Comparison of ENCODE assay signal across 19 cellular contexts in genomic region chr9:78288214-78288892, GRCh38. TPM values are rescaled to one million over a fixed set of nuclear protein-coding genes. Genes with fewer than 3 reads are reported as not detected.
DNase-seq lines count a peak whose midpoint lies in the region; ATAC-seq and TF ChIP-seq lines count a peak whose summit lies in the region.
"Had no signal": no experiment of that assay in that cellular context is flagged by ENCODE, and none has a peak within 500 bp of the region (broad histone marks: within the 10 kb centered on the region; RNA-seq: fewer than 3 reads in every experiment).

No MANE protein-coding gene starts in this region.

- no peaks in the 10 kb centered on the region for H3K36me3 Mint-ChIP-seq in activated T-helper 17 cell treated with anti-CD3 and anti-CD28 coated beads, Interleukin-2, amount 50 U/mL, for 72 hours (ENCODE audit: low read depth)

- no peak overlapping the region for H3K4me3 ChIP-seq in epithelial cell of esophagus (ENCODE audit: low read length)
- H3K4me3 ChIP-seq: GM12878 had no signal

- H3K9me3 Mint-ChIP-seq in activated T-helper 17 cell treated with anti-CD3 and anti-CD28 coated beads, Interleukin-2, amount 50 U/mL, for 72 hours = peaks cover 3% of the 10 kb centered on the region
- H3K9me3 Mint-ChIP-seq: activated CD4-positive, alpha-beta T cell treated with anti-CD3 and anti-CD28 coated beads, Interleukin-2, amount 10 ng/mL, durations not matched to agents 24 days and 14 days had no signal

- DNase-seq in MV-4-11 (lab: John Stamatoyannopoulos, UW) (peak; percentile 11), NCI-H510A (lab: John Stamatoyannopoulos, UW) (peak; percentile 24), epithelial cell of esophagus (ENCODE audit: low read depth) (peak; percentile 96), renal cortical epithelial cell (ENCODE audit: low read depth) (peak; percentile 62), NCI-H526 treated with DMSO at 0.1 percent for 48 hours (lab: John Stamatoyannopoulos, UW) (no peak), HUDEP-2 (lab: John Stamatoyannopoulos, UW; ENCODE audit: unreplicated experiment in 76 of 76) (no peak)
- no peak for DNase-seq in central memory CD4-positive, alpha-beta T cell
- DNase-seq: activated CD4-positive, alpha-beta T cell treated with anti-CD3 and anti-CD28 coated beads, Interleukin-2, amount 10 ng/mL, durations not matched to agents 24 days and 14 days; activated CD8-positive, alpha-beta memory T cell treated with anti-CD3 and anti-CD28 coated beads, Interleukin-2, amount 50 U/mL, for 48 hours; amygdala; Calu3; cerebellar nuclear complex; effector memory CD8-positive, alpha-beta T cell; GF-D8; naive thymus-derived CD4-positive, alpha-beta T cell; NCI-H774 had no signal

- H3K4me1 Mint-ChIP-seq in activated T-helper 17 cell treated with anti-CD3 and anti-CD28 coated beads, Interleukin-2, amount 50 U/mL, for 72 hours = peaks cover 5% of the 10 kb centered on the region

- no peak for TF ChIP-seq CTCF in epithelial cell of esophagus (IDR thresholded peaks at IDR 0.05; ENCODE audit: insufficient read depth, low read depth, low read length, missing control alignments)

- no peak for ATAC-seq in activated T-helper 17 cell treated with anti-CD3 and anti-CD28 coated beads, Interleukin-2, amount 50 U/mL, for 72 hours (replicated peaks)
- ATAC-seq: effector memory CD8-positive, alpha-beta T cell; GM12878; naive thymus-derived CD4-positive, alpha-beta T cell; Panc1 had no signal

- no peaks in the 10 kb centered on the region for H3K27me3 Mint-ChIP-seq in activated T-helper 17 cell treated with anti-CD3 and anti-CD28 coated beads, Interleukin-2, amount 50 U/mL, for 72 hours
- H3K27me3 Mint-ChIP-seq: activated CD4-positive, alpha-beta T cell treated with anti-CD3 and anti-CD28 coated beads, Interleukin-2, amount 10 ng/mL, durations not matched to agents 24 days and 14 days had no signal

- no peak overlapping the region for H3K4me3 Mint-ChIP-seq in activated T-helper 17 cell treated with anti-CD3 and anti-CD28 coated beads, Interleukin-2, amount 50 U/mL, for 72 hours
- H3K4me3 Mint-ChIP-seq: activated CD4-positive, alpha-beta T cell treated with anti-CD3 and anti-CD28 coated beads, Interleukin-2, amount 10 ng/mL, durations not matched to agents 24 days and 14 days; effector memory CD8-positive, alpha-beta T cell; naive thymus-derived CD4-positive, alpha-beta T cell had no signal

- H3K27ac Mint-ChIP-seq in activated T-helper 17 cell treated with anti-CD3 and anti-CD28 coated beads, Interleukin-2, amount 50 U/mL, for 72 hours = no peak overlapping the region
- H3K27ac Mint-ChIP-seq: activated CD4-positive, alpha-beta T cell treated with anti-CD3 and anti-CD28 coated beads, Interleukin-2, amount 10 ng/mL, durations not matched to agents 24 days and 14 days; effector memory CD8-positive, alpha-beta T cell; naive thymus-derived CD4-positive, alpha-beta T cell had no signal

RNA-seq across cellular contexts. Expression of gene PSAT1, which starts 8.6 kb away (rescaled TPM):
- 41.7 and 87.6 TPM in 2 replicates for total RNA-seq in renal cortical epithelial cell
- total RNA-seq in activated T-helper 17 cell treated with anti-CD3 and anti-CD28 coated beads, Interleukin-2, amount 50 U/mL, for 72 hours = 10 to 100 TPM; 14.1 to 62.2 TPM

RNA-seq across cellular contexts. Expression of gene CEP78, which starts 52.5 kb away (rescaled TPM):
- 11.0 and 16.7 TPM in 2 replicates for total RNA-seq in renal cortical epithelial cell
- total RNA-seq in activated T-helper 17 cell treated with anti-CD3 and anti-CD28 coated beads, Interleukin-2, amount 50 U/mL, for 72 hours = 10 to 100 TPM; 22.6 to 37.2 TPM

Comparison
In these comparisons a context has a peak if more than half of its experiments do, and no peak if none do; other contexts are left out.
1. DNase-seq: peak in MV-4-11 (single experiment), NCI-H510A (single experiment), epithelial cell of esophagus (single experiment) and renal cortical epithelial cell (single experiment); none in NCI-H526 treated with DMSO at 0.1 percent for 48 hours (single experiment), HUDEP-2 (0 of 76) and central memory CD4-positive, alpha-beta T cell (single experiment).